ENCODE assay signal across 8 cellular contexts in the genomic region with DNA sequence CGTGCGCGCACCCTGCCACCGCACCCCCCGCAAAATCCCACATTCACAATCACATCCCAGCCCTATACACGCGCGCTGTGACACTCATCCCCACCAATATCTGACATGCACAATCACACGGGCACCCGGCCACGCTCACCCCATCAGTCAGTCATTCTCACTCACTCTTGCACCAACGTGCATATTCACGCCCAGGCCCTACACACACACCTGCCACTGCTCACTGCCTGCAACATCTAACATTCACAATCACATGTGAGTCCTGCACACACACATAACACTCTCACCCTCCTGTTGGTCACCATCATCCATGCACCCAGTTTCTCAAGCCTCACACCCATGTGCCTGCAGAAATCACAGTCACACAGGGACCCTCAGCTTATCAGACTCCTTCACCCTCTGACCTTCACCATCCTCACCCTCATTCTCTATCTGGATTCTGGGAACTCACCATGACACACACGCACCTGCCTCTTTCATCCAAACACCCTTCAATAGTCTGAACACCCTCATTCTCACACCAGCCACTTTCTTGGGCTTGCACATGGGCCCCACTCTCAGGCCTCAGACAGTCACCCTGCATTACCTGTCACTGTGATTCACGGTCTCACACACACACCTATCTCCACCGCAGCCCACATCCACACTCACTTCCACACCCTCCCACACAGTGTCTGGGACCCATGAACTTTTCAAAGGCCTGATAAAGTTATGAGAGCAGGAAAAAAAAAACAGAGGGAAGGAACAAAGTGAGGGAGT. TPM values are rescaled to one million over a fixed set of nuclear protein-coding genes. Genes with fewer than 3 reads are reported as not detected.
DNase-seq lines count a peak whose midpoint lies in the region; ATAC-seq and TF ChIP-seq lines count a peak whose summit lies in the region.

No MANE protein-coding gene starts in this region.

- H3K4me1 ChIP-seq in HAP-1 (no peaks in the 10 kb centered on the region; the same call in none of the 2 replicates), mucosa of descending colon (ENCODE audit: low read depth) (no peaks in the 10 kb centered on the region)

- DNase-seq in AG04449 (ENCODE audit: low read depth, low spot score) (no peak), HAP-1 (ENCODE audit: low spot score in 2 of 2) (peak in 1 of 2 experiments; percentile 16), astrocyte of the hippocampus (ENCODE audit: low read depth, low spot score) (peak; percentile 19), mucosa of descending colon (peak in 2 of 3 donors; percentile 53 to 54), ecto neural progenitor cell (ENCODE audit: low spot score) (no peak), NCI-H510A treated with DMSO at 0.1 percent for 48 hours (lab: John Stamatoyannopoulos, UW) (no peak)

- no peak for TF ChIP-seq CTCF in AG04449 (IDR thresholded peaks at IDR 0.05; ENCODE audit: insufficient read depth, low read length, missing control alignments)
- TF ChIP-seq CTCF in mucosa of descending colon (IDR thresholded peaks at IDR 0.05) = no peak

- POLR2A ChIA-PET in AG04449 (lab: Yijun Ruan, JAX) = no interaction called here

- CTCF ChIA-PET in AG04449 (lab: Yijun Ruan, JAX) = interaction anchor here (1.6 kb wide), 1 partner anchor 31 kb away, joined by 4 read pairs; no protein-coding TSS in a partner anchor

- intact Hi-C loops in mucosa of descending colon (cut with DNase I, micrococcal nuclease) = no loop called here

- ATAC-seq in mucosa of descending colon (no peak), HG02884 (IDR thresholded peaks at IDR 0.05; ENCODE audit: unreplicated experiment) (no peak), HG02840 (IDR thresholded peaks at IDR 0.05; ENCODE audit: low FRiP score, unreplicated experiment) (no peak)

- H3K36me3 ChIP-seq in HAP-1 (replicated peaks) (no peaks in the 10 kb centered on the region; the same call in 1 of the 2 replicates), mucosa of descending colon (ENCODE audit: low read depth) (no peaks in the 10 kb centered on the region)

- H3K27me3 ChIP-seq in HAP-1 (ENCODE audit: low read depth) = no peaks in the 10 kb centered on the region

- peak overlapping the region; percentile 72 for H3K4me3 ChIP-seq in AG04449 (ENCODE audit: low read depth, low read length)
- H3K4me3 ChIP-seq in HAP-1 = peak overlapping the region; percentile 7; the same call in 1 of the 2 replicates
- no peak overlapping the region for H3K4me3 ChIP-seq in mucosa of descending colon

- H3K9me3 ChIP-seq in HAP-1 = no peaks in the 10 kb centered on the region
- H3K9me3 ChIP-seq in mucosa of descending colon = no peaks in the 10 kb centered on the region

- in situ Hi-C loops in HAP-1 (cut with MboI; ENCODE audit: low sequenced_read_pairs) = no loop called here

RNA-seq across cellular contexts. Expression of a gene that starts 0.7 kb away (rescaled TPM):
- 100 to 1,000 TPM in 1 of 3 donors, 10 to 100 TPM in 2; 54.0 to 102 (median 59.4) TPM for total RNA-seq in mucosa of descending colon

RNA-seq across cellular contexts. Expression of a gene that starts 33.4 kb away (rescaled TPM):
- under 1 TPM in 2 of 3 donors, not detected in 1; 0.05 to 0.41 TPM for total RNA-seq in mucosa of descending colon

Comparison
In these comparisons a context has a peak if more than half of its experiments do, and no peak if none do; other contexts are left out.
1. DNase-seq: peak in astrocyte of the hippocampus (single experiment) and mucosa of descending colon (2 of 3); none in AG04449 (single experiment), ecto neural progenitor cell (single experiment) and NCI-H510A treated with DMSO at 0.1 percent for 48 hours (single experiment).